Comparison of ENCODE assay signal across 17 cellular contexts in genomic region chr1:18360251-18360650, GRCh38.
"Had no signal": no experiment of that assay in that cellular context is flagged by ENCODE, and none has a peak within 500 bp of the region (broad histone marks: within the 10 kb centered on the region; RNA-seq: fewer than 3 reads in every experiment).

No MANE protein-coding gene starts in this region.

- H3K27ac ChIP-seq: hepatocyte, ovary, stomach, testis, upper lobe of left lung, VCaP had no signal

- H3K4me3 ChIP-seq: hepatocyte, ovary, stomach, testis, upper lobe of left lung had no signal

- DNase-seq: activated CD4-positive, alpha-beta memory T cell treated with anti-CD3 and anti-CD28 coated beads for 36 hours; activated CD4-positive, alpha-beta T cell treated with anti-CD3 and anti-CD28 coated beads for 1 hour; activated CD8-positive, alpha-beta memory T cell treated with anti-CD3 and anti-CD28 coated beads, Interleukin-2, amount 10 ng/mL, durations not matched to agents 7 days and 5 days; activated naive CD4-positive, alpha-beta T cell treated with anti-CD3 and anti-CD28 coated beads, Interleukin-2, amount 10 ng/mL, durations not matched to agents 7 days and 5 days; activated T-cell treated with anti-CD3 and anti-CD28 coated beads, Interleukin-2, amount 50 U/mL, for 1 hour; islet precursor cell; naive B cell; ovary; stimulated activated CD4-positive, alpha-beta T cell treated with anti-CD3 and anti-CD28 coated beads, Interleukin-12 subunit alpha, Interleukin-12 subunit beta, amount 100 ng/mL, for 4 hours; stimulated activated CD4-positive, alpha-beta T cell treated with anti-CD3 and anti-CD28 coated beads, Interleukin-2, amount 100 ng/mL, for 24 hours; stomach; testis had no signal

- H3K9me3 ChIP-seq: ovary, stomach, testis, upper lobe of left lung had no signal

- H3K36me3 ChIP-seq: ovary, stomach, upper lobe of left lung had no signal

- ATAC-seq: activated CD8-positive, alpha-beta memory T cell treated with anti-CD3 and anti-CD28 coated beads, Interleukin-2, amount 10 ng/mL, durations not matched to agents 7 days and 5 days; esophagus mucosa; left lobe of liver had no signal
